In the genomic region with DNA sequence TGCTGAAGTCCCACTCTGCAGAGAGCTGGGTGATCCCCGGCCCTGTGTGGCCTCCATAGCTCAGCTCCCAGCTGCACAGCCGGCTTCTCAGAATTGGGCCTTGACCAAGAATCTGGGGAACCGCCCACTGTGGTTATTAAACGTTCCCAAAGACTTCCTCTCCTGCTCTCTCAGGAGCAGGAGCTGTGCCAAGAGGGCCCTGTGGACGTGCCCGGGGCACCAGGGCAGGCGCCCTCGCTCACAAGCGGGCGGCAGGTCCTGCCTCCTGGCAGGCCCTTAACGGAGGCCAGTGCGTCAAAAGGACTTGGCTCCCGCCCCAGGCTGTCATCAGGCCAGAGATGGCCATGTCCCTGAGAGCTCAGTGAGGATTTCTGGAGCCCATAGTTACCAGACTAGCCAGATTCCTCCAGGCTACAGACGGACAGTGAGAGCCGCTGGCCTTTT, we compare ENCODE assay signal across 8 cellular contexts. TPM values are rescaled to one million over a fixed set of nuclear protein-coding genes. Genes with fewer than 3 reads are reported as not detected.
A peak's percentile ranks its signal among the peaks of the same experiment; 100 is the strongest.
DNase-seq lines count a peak whose midpoint lies in the region; ATAC-seq and TF ChIP-seq lines count a peak whose summit lies in the region.

No MANE protein-coding gene starts in this region.

- intact Hi-C loops in PC-9 (cut with micrococcal nuclease; ENCODE audit: unreplicated experiment) (no loop called here), esophagus muscularis mucosa (cut with DNase I) (loop anchor here (5.0 kb wide), 1 partner anchor 63 kb away; no protein-coding TSS in a partner anchor)
- intact Hi-C loops in naive thymus-derived CD4-positive, alpha-beta T cell (cut with micrococcal nuclease) = no loop called here

- H3K27me3 ChIP-seq in PC-9 (ENCODE audit: insufficient read depth, low read depth) (no peaks in the 10 kb centered on the region), esophagus muscularis mucosa (peaks cover 0 to 12% (median 3%) of the 10 kb centered on the region in 4 donors)
- no peaks in the 10 kb centered on the region for H3K27me3 ChIP-seq in naive thymus-derived CD4-positive, alpha-beta T cell (ENCODE audit: control insufficient read depth in 2 of 2, insufficient read depth in 2 of 2, low read length in 2 of 2)

- H3K27ac Mint-ChIP-seq in naive thymus-derived CD4-positive, alpha-beta T cell = no peak overlapping the region

- peaks cover 8 to 25% (median 18%) of the 10 kb centered on the region in 5 donors for H3K36me3 Mint-ChIP-seq in naive thymus-derived CD4-positive, alpha-beta T cell

- no peak overlapping the region for H3K27ac ChIP-seq in PC-9
- H3K27ac ChIP-seq in esophagus muscularis mucosa (replicated peaks in 1 of 4) = peak overlapping the region; percentile 71 to 81 (median 78)
- no peak overlapping the region for H3K27ac ChIP-seq in naive thymus-derived CD4-positive, alpha-beta T cell (ENCODE audit: low read depth, low read length)

- H3K27me3 Mint-ChIP-seq in naive thymus-derived CD4-positive, alpha-beta T cell = no peaks in the 10 kb centered on the region

- H4K20me1 ChIP-seq in PC-9 (ENCODE audit: insufficient read depth) = no peaks in the 10 kb centered on the region

- no peak overlapping the region for H2AFZ ChIP-seq in PC-9

- H3K4me3 ChIP-seq in PC-9 (no peak overlapping the region), esophagus muscularis mucosa (peak overlapping the region in 3 of 4 donors; percentile 12 to 22 (median 21))
- no peak overlapping the region for H3K4me3 ChIP-seq in naive thymus-derived CD4-positive, alpha-beta T cell (ENCODE audit: low read length)

- H3K9me3 ChIP-seq in PC-9 (ENCODE audit: insufficient read depth, low read depth) (no peaks in the 10 kb centered on the region), esophagus muscularis mucosa (no peaks in the 10 kb centered on the region)
- H3K9me3 ChIP-seq in naive thymus-derived CD4-positive, alpha-beta T cell (ENCODE audit: control insufficient read depth in 2 of 3, low read length in 3 of 3) = no peaks in the 10 kb centered on the region

- H3K4me2 ChIP-seq in PC-9 = peak overlapping the region; percentile 40

- POLR2A ChIA-PET in PC-9 (lab: Charles Lee; ENCODE audit: unreplicated experiment) = no interaction called here
- POLR2A ChIA-PET in naive thymus-derived CD4-positive, alpha-beta T cell (lab: Charles Lee) = no interaction called here

- DNase-seq in C1 segment of cervical spinal cord (lab: John Stamatoyannopoulos, UW) = peak; percentile 23 to 90 (median 76)
- DNase-seq in PC-9 = peak; percentile 78 to 90
- DNase-seq in esophagus muscularis mucosa (ENCODE audit: extremely low spot score) = no peak
- no peak for DNase-seq in naive thymus-derived CD4-positive, alpha-beta T cell
- DNase-seq in NCI-H1694 treated with DMSO at 0.1 percent for 48 hours (lab: John Stamatoyannopoulos, UW) = no peak
- DNase-seq in T-helper 1 cell = no peak

- no peaks in the 10 kb centered on the region for H3K79me2 ChIP-seq in PC-9 (ENCODE audit: low read depth)

- no peaks in the 10 kb centered on the region for H3K9me2 ChIP-seq in PC-9 (ENCODE audit: insufficient read depth)

- WGBS in esophagus muscularis mucosa = 0% methylated on average over 1 of the region's 15 CpGs

- no peak for TF ChIP-seq EP300 in esophagus muscularis mucosa (IDR thresholded peaks at IDR 0.05)

- peaks cover 0 to 14% (median 5%) of the 10 kb centered on the region in 7 donors for H3K4me1 Mint-ChIP-seq in naive thymus-derived CD4-positive, alpha-beta T cell

- TF ChIP-seq CTCF in PC-9 (conservative IDR thresholded peaks at IDR 0.05) (no peak), esophagus muscularis mucosa (IDR thresholded peaks at IDR 0.05) (no peak)

- peaks cover 10% of the 10 kb centered on the region for H3K4me1 ChIP-seq in PC-9 (replicated peaks; ENCODE audit: insufficient read depth)
- H3K4me1 ChIP-seq in esophagus muscularis mucosa = peaks cover 52 to 81% (median 64%) of the 10 kb centered on the region in 4 donors
- no peaks in the 10 kb centered on the region for H3K4me1 ChIP-seq in naive thymus-derived CD4-positive, alpha-beta T cell (ENCODE audit: control insufficient read depth in 2 of 2, insufficient read depth in 2 of 2, low read length in 2 of 2)

- H3K4me3 Mint-ChIP-seq in naive thymus-derived CD4-positive, alpha-beta T cell = no peak overlapping the region

- ATAC-seq in naive thymus-derived CD4-positive, alpha-beta T cell = peak; percentile 12
- ATAC-seq in HG03378 (IDR thresholded peaks at IDR 0.05; ENCODE audit: unreplicated experiment) = no peak
- no peak for ATAC-seq in HG03442 (IDR thresholded peaks at IDR 0.05; ENCODE audit: unreplicated experiment)

- TF ChIP-seq POLR2A in esophagus muscularis mucosa (IDR thresholded peaks at IDR 0.05; ENCODE audit: low read depth) = no peak

- no peaks in the 10 kb centered on the region for H3K36me3 ChIP-seq in PC-9 (ENCODE audit: low read depth)
- H3K36me3 ChIP-seq in esophagus muscularis mucosa = no peaks in the 10 kb centered on the region
- peaks cover 0 to 34% (median 15%) of the 10 kb centered on the region in 3 experiments for H3K36me3 ChIP-seq in naive thymus-derived CD4-positive, alpha-beta T cell (ENCODE audit: control insufficient read depth in 2 of 3, insufficient read depth in 3 of 3, low read length in 3 of 3)

- CTCF ChIA-PET in PC-9 (lab: Charles Lee) = interaction anchor here (0.5 to 0.9 kb wide), 3 partner anchors 23 to 407 kb away, joined by 3 to 4 read pairs (median 3); a partner anchor contains a TSS
- CTCF ChIA-PET in naive thymus-derived CD4-positive, alpha-beta T cell (lab: Charles Lee) = interaction anchor here (0.7 to 1.8 kb wide), 2 partner anchors 21 to 63 kb away, joined by 3 to 4 read pairs; no protein-coding TSS in a partner anchor

- no TSS peak for BruUV-seq in PC-9 (replicated peaks; lab: Mats Ljungman, UMichigan)

- no peaks in the 10 kb centered on the region for H3K9me3 Mint-ChIP-seq in naive thymus-derived CD4-positive, alpha-beta T cell

- H3F3A ChIP-seq in PC-9 (ENCODE audit: insufficient read depth, low read depth) = peaks cover 11% of the 10 kb centered on the region; the same call in 1 of the 2 replicates

RNA-seq across cellular contexts. Expression of a gene that starts 30.4 kb away (rescaled TPM):
- 0.10 TPM in 1 of 2 replicates, not detected in the other for total RNA-seq in PC-9 (2021)
- total RNA-seq in esophagus muscularis mucosa = 1 to 10 TPM in 1 of 4 donors, under 1 TPM in 3; 0.63 to 5.8 (median 0.87) TPM
- 10 to 100 TPM; 30.1 to 85.6 (median 74.1) TPM for total RNA-seq in naive thymus-derived CD4-positive, alpha-beta T cell
- 1 to 10 TPM; 1.8 to 2.3 TPM for polyA plus RNA-seq in naive thymus-derived CD4-positive, alpha-beta T cell

RNA-seq across cellular contexts. Expression of a gene that starts 54.4 kb away (rescaled TPM):
- total RNA-seq in PC-9 (2021) = 1.8 TPM in 2 replicates
- 1 to 10 TPM in 2 of 4 donors, under 1 TPM in 2; 0.58 to 2.1 (median 1.0) TPM for total RNA-seq in esophagus muscularis mucosa
- total RNA-seq in naive thymus-derived CD4-positive, alpha-beta T cell = 10 to 100 TPM in 2 of 5 experiments, 1 to 10 TPM in 3; 5.0 to 19.9 (median 7.4) TPM
- polyA plus RNA-seq in naive thymus-derived CD4-positive, alpha-beta T cell = 1 to 10 TPM in 1 of 2 donors, under 1 TPM in 1; 0.36 to 2.0 TPM

Comparison
In these comparisons a context has a peak if more than half of its experiments do, and no peak if none do; other contexts are left out.
1. DNase-seq: peak in C1 segment of cervical spinal cord (14 of 14) and PC-9 (2 of 2); none in esophagus muscularis mucosa (single experiment), naive thymus-derived CD4-positive, alpha-beta T cell (0 of 9), NCI-H1694 treated with DMSO at 0.1 percent for 48 hours (single experiment) and T-helper 1 cell (0 of 5).
2. H3K27ac ChIP-seq: peak in esophagus muscularis mucosa (4 of 4); none in PC-9 (single experiment) and naive thymus-derived CD4-positive, alpha-beta T cell (single experiment).
3. H3K4me3 ChIP-seq: peak in esophagus muscularis mucosa (3 of 4); none in PC-9 (single experiment) and naive thymus-derived CD4-positive, alpha-beta T cell (single experiment).
4. RNA of a gene that starts 30.4 kb away (total RNA-seq): 30.1 to 85.6 TPM in naive thymus-derived CD4-positive, alpha-beta T cell; 0.63 to 5.8 TPM in esophagus muscularis mucosa and 0.10 TPM in PC-9; every median in the first group is over 4 times any median in the second.